Comparison of ENCODE assay signal across 24 cellular contexts in genomic region chr3:158911586-158911985, GRCh38.
DNase-seq lines count a peak whose midpoint lies in the region; ATAC-seq lines count a peak whose summit lies in the region.
"Had no signal": no experiment of that assay in that cellular context is flagged by ENCODE, and none has a peak within 500 bp of the region (broad histone marks: within the 10 kb centered on the region; RNA-seq: fewer than 3 reads in every experiment).

No MANE protein-coding gene starts in this region.

- ATAC-seq in HG03457 (IDR thresholded peaks at IDR 0.05; ENCODE audit: unreplicated experiment) (no peak), HG02938 (IDR thresholded peaks at IDR 0.05; ENCODE audit: unreplicated experiment) (no peak), HG03039 (IDR thresholded peaks at IDR 0.05; ENCODE audit: unreplicated experiment) (no peak)
- ATAC-seq: HCT116, left colon, T-helper 17 cell had no signal

- peak; percentile 92 for DNase-seq in DMS53 (lab: John Stamatoyannopoulos, UW)
- peak; percentile 42 for DNase-seq in M059J (ENCODE audit: low read depth)
- DNase-seq in NCI-H510A (lab: John Stamatoyannopoulos, UW): peak; percentile 44
- DNase-seq in SHP77 treated with DMSO at 0.1 percent for 48 hours (lab: John Stamatoyannopoulos, UW): peak; percentile 85
- no peak for DNase-seq in SKM-1 (lab: John Stamatoyannopoulos, UW; ENCODE audit: unreplicated experiment)
- DNase-seq: ACHN; activated CD4-positive, alpha-beta T cell treated with anti-CD3 and anti-CD28 coated beads, Interleukin-2, amount 50 U/mL, for 4 hours; activated gamma-delta T cell treated with Interleukin-2 at 50 U/mL for 16 hours; activated naive CD8-positive, alpha-beta T cell treated with anti-CD3 and anti-CD28 coated beads, Interleukin-2, amount 10 ng/mL, durations not matched to agents 7 days and 5 days; activated T-cell treated with anti-CD3 and anti-CD28 coated beads, Interleukin-2, amount 50 U/mL, for 48 hours; aorta; CD4-positive, alpha-beta memory T cell; colonic mucosa; effector CD8-positive, alpha-beta T cell; hypothalamus; left colon; NCI-H1092 treated with DMSO at 0.1 percent for 48 hours; ovary; stimulated activated CD4-positive, alpha-beta T cell treated with anti-CD3 and anti-CD28 coated beads, Interleukin-4, amount 100 ng/mL, for 4 hours; T-helper 17 cell had no signal
